ENCODE assay signal across 15 cellular contexts in the genomic region with DNA sequence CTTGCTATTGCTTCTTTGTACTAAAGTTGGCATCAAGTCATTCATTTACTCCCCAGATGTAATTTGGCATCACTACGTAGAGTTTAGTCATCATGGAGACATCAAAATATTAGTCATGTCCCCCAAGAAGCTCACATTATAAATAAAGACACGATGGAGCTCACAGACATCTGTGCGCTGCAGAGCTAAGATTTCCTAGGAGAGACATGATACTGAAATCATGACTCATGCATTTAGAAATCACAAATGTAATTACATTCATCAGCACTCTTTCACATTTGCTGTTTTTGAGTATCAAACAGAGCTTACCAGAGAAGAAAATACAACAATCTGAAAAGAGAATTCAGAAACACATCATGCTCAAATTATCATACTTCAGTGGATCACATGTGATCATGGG.
DNase-seq lines count a peak whose midpoint lies in the region; ATAC-seq, FAIRE-seq and TF ChIP-seq lines count a peak whose summit lies in the region.
"Had no signal": no experiment of that assay in that cellular context is flagged by ENCODE, and none has a peak within 500 bp of the region (broad histone marks: within the 10 kb centered on the region; RNA-seq: fewer than 3 reads in every experiment).

No MANE protein-coding gene starts in this region.

- ATAC-seq in GM19452 (IDR thresholded peaks at IDR 0.05; ENCODE audit: unreplicated experiment) = no peak
- ATAC-seq: activated naive CD8-positive, alpha-beta T cell treated with anti-CD3 and anti-CD28 coated beads, Interleukin-2, amount 50 U/mL, for 24 hours; right cardiac atrium had no signal

- H3K9ac ChIP-seq in astrocyte (ENCODE audit: low read length) = peak overlapping the region; percentile 47

- no peaks in the 10 kb centered on the region for H3K79me2 ChIP-seq in astrocyte (ENCODE audit: insufficient read depth, low read length)

- H3K27me3 ChIP-seq in astrocyte (ENCODE audit: insufficient read depth, low read length) = no peaks in the 10 kb centered on the region
- H3K27me3 ChIP-seq: testis had no signal

- H3K4me3 Mint-ChIP-seq in astrocyte (ENCODE audit: unreplicated experiment) = no peak overlapping the region
- H3K4me3 Mint-ChIP-seq in activated T-cell treated with anti-CD3 and anti-CD28 coated beads, Interleukin-2, amount 50 U/mL, for 24 hours = no peak overlapping the region
- H3K4me3 Mint-ChIP-seq: activated naive CD8-positive, alpha-beta T cell treated with anti-CD3 and anti-CD28 coated beads, Interleukin-2, amount 50 U/mL, for 24 hours had no signal

- peaks cover 14% of the 10 kb centered on the region for H3K4me1 Mint-ChIP-seq in astrocyte (ENCODE audit: low read depth, unreplicated experiment)
- no peaks in the 10 kb centered on the region for H3K4me1 Mint-ChIP-seq in activated T-cell treated with anti-CD3 and anti-CD28 coated beads, Interleukin-2, amount 50 U/mL, for 24 hours (ENCODE audit: low read depth)
- H3K4me1 Mint-ChIP-seq: activated naive CD8-positive, alpha-beta T cell treated with anti-CD3 and anti-CD28 coated beads, Interleukin-2, amount 50 U/mL, for 24 hours had no signal

- H3K27ac Mint-ChIP-seq in astrocyte (ENCODE audit: unreplicated experiment) = no peak overlapping the region
- no peak overlapping the region for H3K27ac Mint-ChIP-seq in activated T-cell treated with anti-CD3 and anti-CD28 coated beads, Interleukin-2, amount 50 U/mL, for 24 hours
- H3K27ac Mint-ChIP-seq: activated naive CD8-positive, alpha-beta T cell treated with anti-CD3 and anti-CD28 coated beads, Interleukin-2, amount 50 U/mL, for 24 hours had no signal

- H3K36me3 ChIP-seq in astrocyte (ENCODE audit: insufficient read depth, low read length) = no peaks in the 10 kb centered on the region

- H3K9me3 Mint-ChIP-seq in astrocyte (ENCODE audit: unreplicated experiment) = no peaks in the 10 kb centered on the region
- peaks cover 7% of the 10 kb centered on the region for H3K9me3 Mint-ChIP-seq in activated T-cell treated with anti-CD3 and anti-CD28 coated beads, Interleukin-2, amount 50 U/mL, for 24 hours

- DNase-seq in H4 (ENCODE audit: low spot score) (peak; percentile 57), astrocyte (ENCODE audit: low read depth) (peak; percentile 96), foreskin melanocyte (peak; percentile 35), superior temporal gyrus (ENCODE audit: extremely low spot score) (peak; percentile 59)
- DNase-seq in stimulated activated CD4-positive, alpha-beta T cell treated with anti-CD3 and anti-CD28 coated beads, Interleukin-4, amount 100 ng/mL, for 1 hour = no peak
- no peak for DNase-seq in activated T-cell treated with anti-CD3 and anti-CD28 coated beads, Interleukin-2, amount 50 U/mL, for 24 hours
- DNase-seq: activated naive CD8-positive, alpha-beta T cell treated with anti-CD3 and anti-CD28 coated beads, Interleukin-2, amount 50 U/mL, for 24 hours; DMS79; MM.1S; NCI-H345; testis had no signal

- H3K9me3 ChIP-seq in astrocyte (ENCODE audit: insufficient read depth, low read depth, low read length) = no peaks in the 10 kb centered on the region
- H3K9me3 ChIP-seq: testis had no signal

- TF ChIP-seq CTCF in astrocyte (IDR thresholded peaks at IDR 0.05; ENCODE audit: insufficient read depth, low read depth, low read length) = no peak

- H2AFZ ChIP-seq in astrocyte (ENCODE audit: low read depth, low read length) = no peak overlapping the region

- peak; percentile 82 for FAIRE-seq in astrocyte (lab: Jason Lieb, UNC)
- FAIRE-seq: GM18507, TTC549 had no signal

- no peak overlapping the region for H3K4me3 ChIP-seq in astrocyte (ENCODE audit: insufficient read depth, low read depth, low read length)
- H3K4me3 ChIP-seq: testis had no signal

- no peaks in the 10 kb centered on the region for H3K27me3 Mint-ChIP-seq in astrocyte (ENCODE audit: low read depth, unreplicated experiment)
- H3K27me3 Mint-ChIP-seq in activated T-cell treated with anti-CD3 and anti-CD28 coated beads, Interleukin-2, amount 50 U/mL, for 24 hours = no peaks in the 10 kb centered on the region
- H3K27me3 Mint-ChIP-seq: activated naive CD8-positive, alpha-beta T cell treated with anti-CD3 and anti-CD28 coated beads, Interleukin-2, amount 50 U/mL, for 24 hours had no signal

- peak overlapping the region; percentile 62 for H3K4me2 ChIP-seq in astrocyte (ENCODE audit: low read length)

- H3K27ac ChIP-seq in astrocyte (ENCODE audit: low read depth, low read length) = peak overlapping the region; percentile 75
- H3K27ac ChIP-seq: testis had no signal

- no peaks in the 10 kb centered on the region for H4K20me1 ChIP-seq in astrocyte (ENCODE audit: insufficient read depth, low read length)

- H3K36me3 Mint-ChIP-seq in astrocyte (ENCODE audit: low read depth, unreplicated experiment) = no peaks in the 10 kb centered on the region
- H3K36me3 Mint-ChIP-seq in activated T-cell treated with anti-CD3 and anti-CD28 coated beads, Interleukin-2, amount 50 U/mL, for 24 hours (ENCODE audit: low read depth) = no peaks in the 10 kb centered on the region

- peaks cover 12% of the 10 kb centered on the region for H3K4me1 ChIP-seq in astrocyte (ENCODE audit: insufficient read depth, low read length)
- H3K4me1 ChIP-seq: testis had no signal

Comparison
In these comparisons a context has a peak if more than half of its experiments do, and no peak if none do; other contexts are left out.
1. DNase-seq: peak in H4 (single experiment), astrocyte (single experiment), foreskin melanocyte (single experiment) and superior temporal gyrus (single experiment); none in stimulated activated CD4-positive, alpha-beta T cell treated with anti-CD3 and anti-CD28 coated beads, Interleukin-4, amount 100 ng/mL, for 1 hour (single experiment) and activated T-cell treated with anti-CD3 and anti-CD28 coated beads, Interleukin-2, amount 50 U/mL, for 24 hours (single experiment).